Comparison of ENCODE assay signal across 10 cellular contexts in the genomic region with DNA sequence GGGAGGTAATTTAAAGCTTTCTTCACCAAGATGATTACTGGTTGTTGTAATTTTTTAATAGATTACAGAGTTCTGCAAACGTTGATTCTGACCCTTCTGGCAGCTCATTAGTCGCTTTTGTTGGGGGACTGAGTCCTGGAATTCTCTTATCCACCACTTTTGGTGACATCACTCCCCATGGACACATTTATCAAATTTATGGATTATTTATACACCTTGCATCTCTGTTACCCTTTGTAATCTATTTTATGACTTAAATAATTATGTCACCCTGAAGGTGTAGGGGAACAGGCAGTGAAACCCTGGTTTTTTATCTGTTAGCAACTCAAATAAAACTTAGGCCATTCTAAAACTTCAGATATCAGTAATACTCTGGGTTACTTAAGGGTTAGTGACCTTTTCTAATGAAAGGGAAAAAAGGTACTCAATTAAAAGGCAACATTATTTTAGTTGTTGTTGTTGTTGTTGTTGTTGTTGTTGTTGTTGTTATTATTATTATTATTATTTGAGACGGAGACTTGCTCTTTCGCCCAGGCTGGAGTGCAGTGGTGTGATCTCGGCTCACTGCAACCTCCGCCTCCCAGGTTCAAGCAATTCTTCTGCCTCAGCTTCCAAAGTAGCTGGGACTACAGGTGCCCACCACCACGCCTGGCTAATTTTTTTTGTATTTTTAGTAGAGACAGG. TPM values are rescaled to one million over a fixed set of nuclear protein-coding genes. Genes with fewer than 3 reads are reported as not detected.
"Had no signal": no experiment of that assay in that cellular context is flagged by ENCODE, and none has a peak within 500 bp of the region (broad histone marks: within the 10 kb centered on the region; RNA-seq: fewer than 3 reads in every experiment).

No MANE protein-coding gene starts in this region.

- H3K27ac ChIP-seq: GM23248, KMS-11 had no signal

- H3K9ac ChIP-seq: GM23248, KMS-11 had no signal

- DNase-seq: GM23248, Karpas-422, KBM-7 had no signal

- H3K4me3 Mint-ChIP-seq: IgD-negative memory B cell had no signal

- H3K27me3 Mint-ChIP-seq: IgD-negative memory B cell had no signal

- H3K4me3 ChIP-seq: GM23248, HAP-1 had no signal

- ATAC-seq: HCT116 had no signal

- FAIRE-seq: H1, H54 had no signal

- H2AFZ ChIP-seq: GM23248 had no signal

- H3K27ac Mint-ChIP-seq: IgD-negative memory B cell had no signal

- H3K4me2 ChIP-seq: KMS-11 had no signal

RNA-seq across cellular contexts. Expression of gene RNU6-7, which starts 58.9 kb away (rescaled TPM):
- total RNA-seq: GM23248, H1, HT-29 had no signal
- polyA plus RNA-seq: GM23248, H1, IgD-negative memory B cell had no signal
